Comparison of ENCODE assay signal across 1 cellular context in the genomic region with DNA sequence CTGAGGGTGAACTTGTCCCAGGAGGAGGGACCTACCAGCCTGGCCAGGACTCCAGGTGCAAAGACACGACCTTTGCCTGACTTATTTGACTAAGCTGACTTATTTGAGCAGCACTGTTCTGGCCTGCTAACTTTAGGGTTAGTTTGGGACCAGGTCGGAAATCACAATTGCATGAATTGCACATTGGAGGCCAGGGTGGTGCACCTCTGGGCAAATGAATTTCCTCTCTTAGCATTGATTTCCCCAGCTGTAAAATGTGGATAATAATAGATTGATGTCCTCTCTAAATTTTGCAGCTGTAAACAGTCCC.
A peak's percentile ranks its signal among the peaks of the same experiment; 100 is the strongest.
TF ChIP-seq lines count a peak whose summit lies in the region.

No MANE protein-coding gene starts in this region.

TF ChIP-seq in liver, 16 proteins besides CTCF, POLR2A, EP300 and RAD21 (continued from another document):
- TF ChIP-seq, protein P1, sequence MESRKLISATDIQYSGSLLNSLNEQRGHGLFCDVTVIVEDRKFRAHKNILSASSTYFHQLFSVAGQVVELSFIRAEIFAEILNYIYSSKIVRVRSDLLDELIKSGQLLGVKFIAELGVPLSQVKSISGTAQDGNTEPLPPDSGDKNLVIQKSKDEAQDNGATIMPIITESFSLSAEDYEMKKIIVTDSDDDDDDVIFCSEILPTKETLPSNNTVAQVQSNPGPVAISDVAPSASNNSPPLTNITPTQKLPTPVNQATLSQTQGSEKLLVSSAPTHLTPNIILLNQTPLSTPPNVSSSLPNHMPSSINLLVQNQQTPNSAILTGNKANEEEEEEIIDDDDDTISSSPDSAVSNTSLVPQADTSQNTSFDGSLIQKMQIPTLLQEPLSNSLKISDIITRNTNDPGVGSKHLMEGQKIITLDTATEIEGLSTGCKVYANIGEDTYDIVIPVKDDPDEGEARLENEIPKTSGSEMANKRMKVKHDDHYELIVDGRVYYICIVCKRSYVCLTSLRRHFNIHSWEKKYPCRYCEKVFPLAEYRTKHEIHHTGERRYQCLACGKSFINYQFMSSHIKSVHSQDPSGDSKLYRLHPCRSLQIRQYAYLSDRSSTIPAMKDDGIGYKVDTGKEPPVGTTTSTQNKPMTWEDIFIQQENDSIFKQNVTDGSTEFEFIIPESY (IDR thresholded peaks at IDR 0.05), result no peak
- peak; percentile 5 to 28 for TF ChIP-seq HNF4A (conservative IDR thresholded peaks at IDR 0.05)
